ENCODE assay signal across 1 cellular context in genomic region chr11:111922803-111923202, GRCh38.
TF ChIP-seq lines count a peak whose summit lies in the region.

No MANE protein-coding gene starts in this region.

TF ChIP-seq in HepG2, 621 proteins besides CTCF, POLR2A, EP300 and RAD21:
- TF ChIP-seq FOXJ3 (CRISPR knock-in tag; IDR thresholded peaks at IDR 0.05; ENCODE audit: borderline replicate concordance): no peak
- TF ChIP-seq CEBPB (IDR thresholded peaks at IDR 0.05; ENCODE audit: borderline replicate concordance, low read depth, low read length): peak; percentile 95
- TF ChIP-seq HOXA7 (CRISPR knock-in tag; IDR thresholded peaks at IDR 0.05): no peak
- no peak for TF ChIP-seq ZNF619 (CRISPR knock-in tag; IDR thresholded peaks at IDR 0.05)
- no peak for TF ChIP-seq CREB1 (IDR thresholded peaks at IDR 0.05)
- 0 out of 2 replicates have a peak, but pooled peaks have one; percentile 1 for TF ChIP-seq CREB1 (CRISPR knock-in tag; IDR thresholded peaks at IDR 0.05)
- peak; percentile 95 for TF ChIP-seq CEBPG (CRISPR knock-in tag; IDR thresholded peaks at IDR 0.05)
TF ChIP-seq in HepG2: peak in this region for 3.
